10 cellular contexts compared by ENCODE assay signal in the genomic region with DNA sequence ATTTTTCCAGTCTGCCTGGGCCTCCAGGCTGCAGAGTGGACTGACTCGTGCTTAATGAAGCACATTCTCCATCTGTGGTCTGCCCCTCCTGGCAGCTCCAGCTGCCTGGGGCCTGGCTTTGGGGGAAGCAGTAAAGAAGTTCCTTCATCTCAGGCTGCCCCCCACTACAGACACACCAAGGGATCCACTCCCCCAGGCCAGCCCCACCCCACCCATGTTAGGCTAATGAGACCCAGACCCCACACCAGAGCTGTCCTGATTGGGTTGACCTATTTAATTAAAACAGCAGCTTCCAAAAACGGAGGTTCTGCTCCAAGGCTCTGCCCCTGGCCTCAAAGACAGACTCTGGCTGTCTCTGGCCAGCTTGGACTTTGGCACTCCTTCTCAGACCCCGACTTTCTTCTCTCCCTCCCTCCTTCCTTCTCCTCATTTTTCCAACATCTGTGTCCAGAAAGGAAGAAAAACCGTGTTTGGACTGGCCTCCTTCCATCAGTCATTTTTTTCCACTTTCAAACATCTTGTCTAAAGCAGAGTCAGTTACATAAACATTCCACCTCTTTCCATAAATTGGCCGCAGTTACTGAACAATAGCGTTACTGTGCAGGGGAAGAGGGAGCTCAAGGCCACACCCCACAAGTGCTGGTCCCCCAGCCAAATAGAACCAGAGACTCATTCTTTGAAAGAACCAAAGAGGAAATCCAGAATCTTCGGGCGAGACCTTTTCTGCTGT. TPM values are rescaled to one million over a fixed set of nuclear protein-coding genes. Genes with fewer than 3 reads are reported as not detected.
DNase-seq lines count a peak whose midpoint lies in the region; ATAC-seq and TF ChIP-seq lines count a peak whose summit lies in the region.
"Had no signal": no experiment of that assay in that cellular context is flagged by ENCODE, and none has a peak within 500 bp of the region (broad histone marks: within the 10 kb centered on the region; RNA-seq: fewer than 3 reads in every experiment).

No MANE protein-coding gene starts in this region.

- no peak overlapping the region for H3K4me3 ChIP-seq in fibroblast of villous mesenchyme (ENCODE audit: low read depth, low read length)

- no peaks in the 10 kb centered on the region for H3K9me3 Mint-ChIP-seq in activated CD4-positive, alpha-beta memory T cell treated with anti-CD3 and anti-CD28 coated beads, Interleukin-2, amount 10 ng/mL, durations not matched to agents 7 days and 5 days
- H3K9me3 Mint-ChIP-seq: activated naive CD4-positive, alpha-beta T cell treated with anti-CD3 and anti-CD28 coated beads for 36 hours; CD4-positive, alpha-beta T cell had no signal

- H3K27ac Mint-ChIP-seq in activated CD4-positive, alpha-beta memory T cell treated with anti-CD3 and anti-CD28 coated beads, Interleukin-2, amount 10 ng/mL, durations not matched to agents 7 days and 5 days: no peak overlapping the region
- H3K27ac Mint-ChIP-seq: activated naive CD4-positive, alpha-beta T cell treated with anti-CD3 and anti-CD28 coated beads for 36 hours; CD4-positive, alpha-beta T cell had no signal

- in situ Hi-C loops in GM13977 (cut with MboI; ENCODE audit: low pct_unique_long_range_greater_than_20kb, low sequenced_read_pairs, unreplicated experiment): no loop called here

- peaks cover 10% of the 10 kb centered on the region for H3K27me3 Mint-ChIP-seq in activated CD4-positive, alpha-beta memory T cell treated with anti-CD3 and anti-CD28 coated beads, Interleukin-2, amount 10 ng/mL, durations not matched to agents 7 days and 5 days

- DNase-seq in AG09319 (ENCODE audit: extremely low read depth, low read depth) (peak; percentile 87), RPMI7951 (ENCODE audit: low read depth) (peak; percentile 96), fibroblast of villous mesenchyme (ENCODE audit: low read depth) (peak; percentile 33), pons (ENCODE audit: low spot score) (peak; percentile 67), RKO (ENCODE audit: low spot score) (no peak), GM13977 (ENCODE audit: low spot score) (no peak)
- DNase-seq in activated CD4-positive, alpha-beta memory T cell treated with anti-CD3 and anti-CD28 coated beads, Interleukin-2, amount 10 ng/mL, durations not matched to agents 7 days and 5 days: no peak
- DNase-seq: activated naive CD4-positive, alpha-beta T cell treated with anti-CD3 and anti-CD28 coated beads for 36 hours; CD4-positive, alpha-beta T cell had no signal

- no peak for ATAC-seq in HG02840 (IDR thresholded peaks at IDR 0.05; ENCODE audit: low FRiP score, unreplicated experiment)

- no peaks in the 10 kb centered on the region for H3K36me3 Mint-ChIP-seq in activated CD4-positive, alpha-beta memory T cell treated with anti-CD3 and anti-CD28 coated beads, Interleukin-2, amount 10 ng/mL, durations not matched to agents 7 days and 5 days (ENCODE audit: low read depth)

- no peaks in the 10 kb centered on the region for H3K4me1 Mint-ChIP-seq in activated CD4-positive, alpha-beta memory T cell treated with anti-CD3 and anti-CD28 coated beads, Interleukin-2, amount 10 ng/mL, durations not matched to agents 7 days and 5 days

- CTCF ChIA-PET in activated CD4-positive, alpha-beta memory T cell treated with anti-CD3 and anti-CD28 coated beads, Interleukin-2, amount 10 ng/mL, durations not matched to agents 7 days and 5 days (lab: Charles Lee): no interaction called here

- POLR2A ChIA-PET in activated CD4-positive, alpha-beta memory T cell treated with anti-CD3 and anti-CD28 coated beads, Interleukin-2, amount 10 ng/mL, durations not matched to agents 7 days and 5 days (lab: Charles Lee): no interaction called here

- H3K4me3 Mint-ChIP-seq in activated CD4-positive, alpha-beta memory T cell treated with anti-CD3 and anti-CD28 coated beads, Interleukin-2, amount 10 ng/mL, durations not matched to agents 7 days and 5 days: no peak overlapping the region
- H3K4me3 Mint-ChIP-seq: activated naive CD4-positive, alpha-beta T cell treated with anti-CD3 and anti-CD28 coated beads for 36 hours; CD4-positive, alpha-beta T cell had no signal

- TF ChIP-seq CTCF in AG09319 (IDR thresholded peaks at IDR 0.05; ENCODE audit: low read depth, low read length): no peak
- TF ChIP-seq CTCF in fibroblast of villous mesenchyme (IDR thresholded peaks at IDR 0.05; ENCODE audit: insufficient read depth, low read depth, low read length): no peak
- TF ChIP-seq CTCF in GM13977 (IDR thresholded peaks at IDR 0.05; ENCODE audit: extremely low read depth, insufficient read depth, missing control alignments): no peak

RNA-seq across cellular contexts. Expression of gene SERTAD4, which starts 29.7 kb away (rescaled TPM):
- total RNA-seq in RPMI7951 (2014; rRNA removed; shearing (Covaris generic)): 19.8 TPM in 2 replicates
- 10.6 and 31.1 TPM in 2 replicates for total RNA-seq in fibroblast of villous mesenchyme
- total RNA-seq in activated CD4-positive, alpha-beta memory T cell treated with anti-CD3 and anti-CD28 coated beads, Interleukin-2, amount 10 ng/mL, durations not matched to agents 7 days and 5 days: not detected
- total RNA-seq: activated naive CD4-positive, alpha-beta T cell treated with anti-CD3 and anti-CD28 coated beads for 36 hours; CD4-positive, alpha-beta T cell had no signal

Comparison
In these comparisons a context has a peak if more than half of its experiments do, and no peak if none do; other contexts are left out.
1. DNase-seq: peak in AG09319 (single experiment), RPMI7951 (single experiment), fibroblast of villous mesenchyme (single experiment) and pons (single experiment); none in RKO (single experiment), activated CD4-positive, alpha-beta memory T cell treated with anti-CD3 and anti-CD28 coated beads, Interleukin-2, amount 10 ng/mL, durations not matched to agents 7 days and 5 days (single experiment) and GM13977 (single experiment).
2. RNA of gene SERTAD4, which starts 29.7 kb away (total RNA-seq): 10.6 to 31.1 TPM in fibroblast of villous mesenchyme and 19.8 TPM in RPMI7951; not detected in activated CD4-positive, alpha-beta memory T cell treated with anti-CD3 and anti-CD28 coated beads, Interleukin-2, amount 10 ng/mL, durations not matched to agents 7 days and 5 days; every median in the first group is over 10 times any median in the second.